ENCODE assay signal across 14 cellular contexts in genomic region chr15:60589728-60590127, GRCh38.
DNase-seq lines count a peak whose midpoint lies in the region; FAIRE-seq lines count a peak whose summit lies in the region.
"Had no signal": no experiment of that assay in that cellular context is flagged by ENCODE, and none has a peak within 500 bp of the region (broad histone marks: within the 10 kb centered on the region; RNA-seq: fewer than 3 reads in every experiment).

No MANE protein-coding gene starts in this region.

- H2AK5ac ChIP-seq in mesenchymal stem cell (ENCODE audit: low read length, severe bottlenecking) = no peak overlapping the region

- H3K9ac ChIP-seq in adipocyte (ENCODE audit: low read length) = peak overlapping the region; percentile 32
- H3K9ac ChIP-seq in mesenchymal stem cell (ENCODE audit: low read length) = peak overlapping the region; percentile 90

- DNase-seq in AG08395 (ENCODE audit: low spot score) (peak; percentile 13), GM18507 (ENCODE audit: extremely low spot score, insufficient read length, low read depth) (no peak), adipocyte (ENCODE audit: low read depth) (peak; percentile 43), mesenchymal stem cell (no peak), NCI-H1092 treated with DMSO at 0.1 percent for 48 hours (lab: John Stamatoyannopoulos, UW) (no peak), NCI-H146 treated with DMSO at 0.1 percent for 48 hours (lab: John Stamatoyannopoulos, UW; ENCODE audit: unreplicated experiment) (no peak), iPS-NIHi7 (ENCODE audit: extremely low spot score) (no peak), COR-L47 (lab: John Stamatoyannopoulos, UW) (no peak)
- DNase-seq: HCEC 1CT, mammary epithelial cell, NCI-H2107, thyroid gland had no signal

- no peaks in the 10 kb centered on the region for H3K9me3 ChIP-seq in adipocyte (ENCODE audit: control insufficient read depth, low read length)
- no peaks in the 10 kb centered on the region for H3K9me3 ChIP-seq in mesenchymal stem cell (ENCODE audit: control insufficient read depth, low read length)
- H3K9me3 ChIP-seq: thyroid gland had no signal

- no CpG with 5 or more reads among the region's 1 CpG for WGBS in mesenchymal stem cell

- H2BK120ac ChIP-seq in mesenchymal stem cell (ENCODE audit: low read depth, low read length) = no peak overlapping the region

- H3K27me3 ChIP-seq in adipocyte (replicated peaks; ENCODE audit: control insufficient read depth, insufficient read depth, low read length) (no peaks in the 10 kb centered on the region), mesenchymal stem cell (ENCODE audit: control insufficient read depth in 1 of 2, insufficient read depth in 1 of 2, low read length in 2 of 2) (peaks cover 0 to 57% of the 10 kb centered on the region in 2 experiments)
- H3K27me3 ChIP-seq: thyroid gland had no signal

- H2BK5ac ChIP-seq in mesenchymal stem cell (ENCODE audit: low read depth, low read length, poor library complexity, severe bottlenecking) = no peak overlapping the region

- H3K4me3 ChIP-seq in adipocyte (ENCODE audit: low read length) (peak overlapping the region; percentile 84), mesenchymal stem cell (ENCODE audit: insufficient read depth in 1 of 2, low read depth in 1 of 2, low read length in 2 of 2) (peak overlapping the region in 1 of 2 experiments; percentile 87)
- H3K4me3 ChIP-seq: thyroid gland had no signal

- H3K27ac ChIP-seq in mesenchymal stem cell (ENCODE audit: low read length, poor library complexity, severe bottlenecking) = no peak overlapping the region
- H3K27ac ChIP-seq: C4-2B, thyroid gland had no signal

- H2BK15ac ChIP-seq in mesenchymal stem cell (ENCODE audit: low read depth, poor library complexity, severe bottlenecking) = no peak overlapping the region

- H2AFZ ChIP-seq in mesenchymal stem cell (ENCODE audit: low read depth, low read length) = no peak overlapping the region

- H3K79me1 ChIP-seq in mesenchymal stem cell (replicated peaks; ENCODE audit: low read length, poor library complexity, severe bottlenecking) = no peaks in the 10 kb centered on the region

- H2BK12ac ChIP-seq in mesenchymal stem cell (ENCODE audit: low read length in 2 of 2) = no peak overlapping the region

- no peak overlapping the region for H3K18ac ChIP-seq in mesenchymal stem cell (ENCODE audit: low read depth in 1 of 2, low read length in 2 of 2)

- no peak overlapping the region for H3K4ac ChIP-seq in mesenchymal stem cell (ENCODE audit: low read depth in 1 of 2, low read length in 2 of 2)

- H3K14ac ChIP-seq in mesenchymal stem cell (ENCODE audit: low read length in 2 of 2) = no peak overlapping the region

- no peak overlapping the region for H3K23ac ChIP-seq in mesenchymal stem cell (ENCODE audit: low read length in 2 of 2)

- H4K8ac ChIP-seq in mesenchymal stem cell (ENCODE audit: low read length) = no peak overlapping the region

- no peak overlapping the region for H4K91ac ChIP-seq in mesenchymal stem cell (ENCODE audit: low read length)

- H3K36me3 ChIP-seq in adipocyte (ENCODE audit: control insufficient read depth, insufficient read depth, low read length, severe bottlenecking) (no peaks in the 10 kb centered on the region), mesenchymal stem cell (ENCODE audit: control insufficient read depth in 1 of 2, insufficient read depth in 2 of 2, low read depth in 1 of 2, low read length in 2 of 2) (no peaks in the 10 kb centered on the region)
- H3K36me3 ChIP-seq: thyroid gland had no signal

- no peak overlapping the region for H3K4me2 ChIP-seq in mesenchymal stem cell (ENCODE audit: low read length, poor library complexity, severe bottlenecking)

- H3K4me1 ChIP-seq in adipocyte (ENCODE audit: control insufficient read depth, insufficient read depth, low read length) (peaks cover 18% of the 10 kb centered on the region), mesenchymal stem cell (ENCODE audit: control insufficient read depth, insufficient read depth, low read depth, low read length) (peaks cover 19% of the 10 kb centered on the region)

- FAIRE-seq in GM18507 (lab: Jason Lieb, UNC) = peak; percentile 24
- FAIRE-seq: colon had no signal

Comparison
In these comparisons a context has a peak if more than half of its experiments do, and no peak if none do; other contexts are left out.
1. DNase-seq: peak in AG08395 (single experiment) and adipocyte (single experiment); none in GM18507 (single experiment), mesenchymal stem cell (single experiment), NCI-H1092 treated with DMSO at 0.1 percent for 48 hours (single experiment), NCI-H146 treated with DMSO at 0.1 percent for 48 hours (single experiment), iPS-NIHi7 (single experiment) and COR-L47 (single experiment).